ENCODE assay signal across 8 cellular contexts in the genomic region with DNA sequence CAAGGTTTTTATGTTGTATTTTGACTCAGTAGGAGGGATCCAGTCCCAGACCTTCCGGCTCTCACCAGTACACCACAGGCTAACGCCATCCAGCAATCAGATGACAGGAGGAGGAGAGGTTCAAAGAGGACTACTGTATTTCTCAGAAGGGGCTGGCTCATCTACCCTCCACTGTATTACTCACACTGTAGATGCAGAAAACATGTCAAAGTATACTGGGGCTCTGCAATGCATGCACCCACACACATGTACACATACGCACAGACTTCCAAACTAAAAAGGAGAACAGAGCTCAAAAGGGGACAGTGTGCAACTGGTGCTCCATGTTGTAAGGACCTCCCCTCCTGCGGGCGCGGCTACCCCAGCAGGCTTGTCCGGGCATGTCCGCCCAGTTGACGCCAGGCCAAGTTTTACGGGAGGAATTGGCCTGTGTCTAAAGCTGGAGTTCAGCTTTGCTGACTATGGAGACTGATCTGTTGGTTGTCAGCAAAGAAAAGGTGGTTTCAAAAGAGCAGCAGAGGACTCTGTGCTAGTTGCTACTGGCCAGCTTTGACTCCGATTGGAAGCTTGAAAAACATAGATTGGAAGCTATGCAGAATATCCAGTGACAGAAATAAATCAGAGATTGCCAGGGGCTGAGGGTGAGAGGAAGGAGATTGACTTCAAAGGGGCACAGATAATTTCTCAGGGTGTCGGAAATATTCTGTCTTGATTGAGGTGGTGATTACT.
A peak's percentile ranks its signal among the peaks of the same experiment; 100 is the strongest.
DNase-seq lines count a peak whose midpoint lies in the region; ATAC-seq and TF ChIP-seq lines count a peak whose summit lies in the region.

No MANE protein-coding gene starts in this region.

- H2AK5ac ChIP-seq in mesenchymal stem cell (ENCODE audit: low read length, severe bottlenecking) = no peak overlapping the region

- peak overlapping the region in 1 of 2 experiments; percentile 56 for H3K4me3 ChIP-seq in mesenchymal stem cell (ENCODE audit: insufficient read depth in 1 of 2, low read depth in 1 of 2, low read length in 2 of 2)
- H3K4me3 ChIP-seq in tibial artery = peak overlapping the region; percentile 14 to 26

- H3K4me3 Mint-ChIP-seq in effector memory CD8-positive, alpha-beta T cell = no peak overlapping the region

- H3K9ac ChIP-seq in mesenchymal stem cell (ENCODE audit: low read length) = peak overlapping the region; percentile 95

- H3K23ac ChIP-seq in mesenchymal stem cell (ENCODE audit: low read length in 2 of 2) = no peak overlapping the region

- H3K4ac ChIP-seq in mesenchymal stem cell (ENCODE audit: low read depth in 1 of 2, low read length in 2 of 2) = peak overlapping the region; percentile 52 to 66

- H2BK15ac ChIP-seq in mesenchymal stem cell (ENCODE audit: low read depth, poor library complexity, severe bottlenecking) = no peak overlapping the region

- no peaks in the 10 kb centered on the region for H3K79me1 ChIP-seq in mesenchymal stem cell (replicated peaks; ENCODE audit: low read length, poor library complexity, severe bottlenecking)

- H3K4me2 ChIP-seq in mesenchymal stem cell (ENCODE audit: low read length, poor library complexity, severe bottlenecking) = no peak overlapping the region

- no peaks in the 10 kb centered on the region for H3K27me3 Mint-ChIP-seq in effector memory CD8-positive, alpha-beta T cell

- peak overlapping the region; percentile 35 for H3K27ac ChIP-seq in mesenchymal stem cell (ENCODE audit: low read length, poor library complexity, severe bottlenecking)
- peak overlapping the region; percentile 53 to 66 for H3K27ac ChIP-seq in tibial artery

- H2BK12ac ChIP-seq in mesenchymal stem cell (ENCODE audit: low read length in 2 of 2) = peak overlapping the region; percentile 40 to 41

- intact Hi-C loops in tibial artery (cut with DNase I; ENCODE audit: low total_unique reads) = no loop called here

- H3K4me1 ChIP-seq in mesenchymal stem cell (ENCODE audit: control insufficient read depth, insufficient read depth, low read depth, low read length) (peaks cover 16% of the 10 kb centered on the region), tibial artery (peaks cover 5 to 38% (median 27%) of the 10 kb centered on the region in 4 donors)

- no peaks in the 10 kb centered on the region for H3K27me3 ChIP-seq in mesenchymal stem cell (ENCODE audit: control insufficient read depth in 1 of 2, insufficient read depth in 1 of 2, low read length in 2 of 2)
- no peaks in the 10 kb centered on the region for H3K27me3 ChIP-seq in tibial artery

- DNase-seq in Ammon's horn (ENCODE audit: low spot score) (peak; percentile 86), HPDE6-E6E7 (ENCODE audit: extremely low spot score) (peak; percentile 10), SHP77 treated with DMSO at 0.1 percent for 48 hours (lab: John Stamatoyannopoulos, UW) (peak; percentile 78), mesenchymal stem cell (peak; percentile 52), tibial artery (peak; percentile 83 to 90)
- DNase-seq in effector memory CD8-positive, alpha-beta T cell = no peak

- H3K36me3 ChIP-seq in mesenchymal stem cell (ENCODE audit: control insufficient read depth in 1 of 2, insufficient read depth in 2 of 2, low read depth in 1 of 2, low read length in 2 of 2) (no peaks in the 10 kb centered on the region), tibial artery (no peaks in the 10 kb centered on the region)

- H2BK5ac ChIP-seq in mesenchymal stem cell (ENCODE audit: low read depth, low read length, poor library complexity, severe bottlenecking) = no peak overlapping the region

- no peak overlapping the region for H2AFZ ChIP-seq in mesenchymal stem cell (ENCODE audit: low read depth, low read length)

- H3K9me3 Mint-ChIP-seq in effector memory CD8-positive, alpha-beta T cell = no peaks in the 10 kb centered on the region

- peak overlapping the region; percentile 61 for H2BK120ac ChIP-seq in mesenchymal stem cell (ENCODE audit: low read depth, low read length)

- H3K9me3 ChIP-seq in mesenchymal stem cell (ENCODE audit: control insufficient read depth, low read length) (peaks cover 4% of the 10 kb centered on the region), tibial artery (peaks cover 0 to 3% (median under 1%) of the 10 kb centered on the region in 3 donors)

- H4K8ac ChIP-seq in mesenchymal stem cell (ENCODE audit: low read length) = peak overlapping the region; percentile 50

- H3K36me3 Mint-ChIP-seq in effector memory CD8-positive, alpha-beta T cell (ENCODE audit: insufficient read depth) = no peaks in the 10 kb centered on the region

- ATAC-seq in effector memory CD8-positive, alpha-beta T cell (replicated peaks) = peak; percentile 35
- no peak for ATAC-seq in GM21381 (IDR thresholded peaks at IDR 0.05; ENCODE audit: unreplicated experiment)
- ATAC-seq in HG02588 (IDR thresholded peaks at IDR 0.05; ENCODE audit: unreplicated experiment) = no peak

- H3K4me1 Mint-ChIP-seq in effector memory CD8-positive, alpha-beta T cell (ENCODE audit: low read depth in 2 of 2) = peaks cover 9 to 16% of the 10 kb centered on the region in 2 donors

- 94% methylated on average over 12 of the region's 12 CpGs for WGBS in mesenchymal stem cell

- H4K91ac ChIP-seq in mesenchymal stem cell (ENCODE audit: low read length) = peak overlapping the region; percentile 87

- H3K14ac ChIP-seq in mesenchymal stem cell (ENCODE audit: low read length in 2 of 2) = peak overlapping the region in 1 of 2 experiments; percentile 2

- no peak overlapping the region for H3K27ac Mint-ChIP-seq in effector memory CD8-positive, alpha-beta T cell

- peak overlapping the region; percentile 29 to 76 for H3K18ac ChIP-seq in mesenchymal stem cell (ENCODE audit: low read depth in 1 of 2, low read length in 2 of 2)

- no peak for TF ChIP-seq CTCF in tibial artery (IDR thresholded peaks at IDR 0.05)

Comparison
In these comparisons a context has a peak if more than half of its experiments do, and no peak if none do; other contexts are left out.
1. DNase-seq: peak in Ammon's horn (single experiment), HPDE6-E6E7 (single experiment), SHP77 treated with DMSO at 0.1 percent for 48 hours (single experiment), mesenchymal stem cell (single experiment) and tibial artery (2 of 2); none in effector memory CD8-positive, alpha-beta T cell (0 of 3).